Comparison of ENCODE assay signal across 34 cellular contexts in genomic region chr7:148672041-148672440, GRCh38. TPM values are rescaled to one million over a fixed set of nuclear protein-coding genes. Genes with fewer than 3 reads are reported as not detected.
DNase-seq lines count a peak whose midpoint lies in the region; ATAC-seq, FAIRE-seq and TF ChIP-seq lines count a peak whose summit lies in the region.
"Had no signal": no experiment of that assay in that cellular context is flagged by ENCODE, and none has a peak within 500 bp of the region (broad histone marks: within the 10 kb centered on the region; RNA-seq: fewer than 3 reads in every experiment).

No MANE protein-coding gene starts in this region.

- no peak overlapping the region for H3K23ac ChIP-seq in mesenchymal stem cell (ENCODE audit: low read length in 2 of 2)

- H3K36me3 ChIP-seq in mesenchymal stem cell (ENCODE audit: control insufficient read depth in 1 of 2, insufficient read depth in 2 of 2, low read depth in 1 of 2, low read length in 2 of 2) (no peaks in the 10 kb centered on the region), lower lobe of right lung (no peaks in the 10 kb centered on the region), small intestine (ENCODE audit: control insufficient read depth in 2 of 2, insufficient read depth in 2 of 2, low read length in 2 of 2) (no peaks in the 10 kb centered on the region)
- H3K36me3 ChIP-seq: pancreas, thoracic aorta had no signal

- H3K4me2 ChIP-seq in mesenchymal stem cell (ENCODE audit: low read length, poor library complexity, severe bottlenecking): no peak overlapping the region
- H3K4me2 ChIP-seq: A549 had no signal

- no peak for ATAC-seq in activated CD4-positive, alpha-beta T cell treated with anti-CD3 and anti-CD28 coated beads for 36 hours
- peak; percentile 58 for ATAC-seq in activated CD8-positive, alpha-beta T cell treated with anti-CD3 and anti-CD28 coated beads, Interleukin-2, amount 10 ng/mL, durations not matched to agents 7 days and 5 days
- ATAC-seq in lower lobe of right lung: no peak
- ATAC-seq: A549, pancreas had no signal

- no peak overlapping the region for H2BK12ac ChIP-seq in mesenchymal stem cell (ENCODE audit: low read length in 2 of 2)

- H3K4ac ChIP-seq in mesenchymal stem cell (ENCODE audit: low read depth in 1 of 2, low read length in 2 of 2): no peak overlapping the region

- no peak overlapping the region for H3K9ac ChIP-seq in mesenchymal stem cell (ENCODE audit: low read length)

- H3K27ac ChIP-seq in mesenchymal stem cell (ENCODE audit: low read length, poor library complexity, severe bottlenecking) (no peak overlapping the region), lower lobe of right lung (no peak overlapping the region), small intestine (ENCODE audit: low read depth in 1 of 2, low read length in 1 of 2) (no peak overlapping the region)
- H3K27ac ChIP-seq: pancreas, thoracic aorta, VCaP had no signal

- H2BK15ac ChIP-seq in mesenchymal stem cell (ENCODE audit: low read depth, poor library complexity, severe bottlenecking): no peak overlapping the region

- peaks cover 6% of the 10 kb centered on the region for H3K4me1 Mint-ChIP-seq in activated CD4-positive, alpha-beta T cell treated with anti-CD3 and anti-CD28 coated beads, Interleukin-2, amount 10 ng/mL, durations not matched to agents 7 days and 5 days
- H3K4me1 Mint-ChIP-seq in activated CD4-positive, alpha-beta T cell treated with anti-CD3 and anti-CD28 coated beads for 36 hours: peaks cover 3% of the 10 kb centered on the region
- H3K4me1 Mint-ChIP-seq in activated CD8-positive, alpha-beta T cell treated with anti-CD3 and anti-CD28 coated beads, Interleukin-2, amount 10 ng/mL, durations not matched to agents 7 days and 5 days (ENCODE audit: low read depth): peaks cover 21% of the 10 kb centered on the region
- H3K4me1 Mint-ChIP-seq: brain had no signal

- peaks cover 3% of the 10 kb centered on the region for H3K36me3 Mint-ChIP-seq in activated CD4-positive, alpha-beta T cell treated with anti-CD3 and anti-CD28 coated beads, Interleukin-2, amount 10 ng/mL, durations not matched to agents 7 days and 5 days (ENCODE audit: low read depth)
- H3K36me3 Mint-ChIP-seq in activated CD4-positive, alpha-beta T cell treated with anti-CD3 and anti-CD28 coated beads for 36 hours (ENCODE audit: low read depth): no peaks in the 10 kb centered on the region
- H3K36me3 Mint-ChIP-seq in activated CD8-positive, alpha-beta T cell treated with anti-CD3 and anti-CD28 coated beads, Interleukin-2, amount 10 ng/mL, durations not matched to agents 7 days and 5 days (ENCODE audit: low read depth): peaks cover 5% of the 10 kb centered on the region
- H3K36me3 Mint-ChIP-seq: brain had no signal

- FAIRE-seq in small intestine (lab: Jason Lieb, UNC): no peak
- FAIRE-seq: A549, endometrium, pancreas, RCC 7860, urothelium cell line had no signal

- POLR2A ChIA-PET in activated CD4-positive, alpha-beta T cell treated with anti-CD3 and anti-CD28 coated beads, Interleukin-2, amount 10 ng/mL, durations not matched to agents 7 days and 5 days (lab: Charles Lee): no interaction called here
- POLR2A ChIA-PET in activated CD4-positive, alpha-beta T cell treated with anti-CD3 and anti-CD28 coated beads for 36 hours (lab: Charles Lee): no interaction called here
- POLR2A ChIA-PET in activated CD8-positive, alpha-beta T cell treated with anti-CD3 and anti-CD28 coated beads, Interleukin-2, amount 10 ng/mL, durations not matched to agents 7 days and 5 days (lab: Charles Lee): no interaction called here

- H3K4me3 ChIP-seq in mesenchymal stem cell (ENCODE audit: insufficient read depth in 1 of 2, low read depth in 1 of 2, low read length in 2 of 2): no peak overlapping the region
- H3K4me3 ChIP-seq in lower lobe of right lung: no peak overlapping the region
- no peak overlapping the region for H3K4me3 ChIP-seq in small intestine (ENCODE audit: low read depth in 1 of 2, low read length in 2 of 2)
- H3K4me3 ChIP-seq: A549, pancreas, thoracic aorta had no signal

- H3K4me1 ChIP-seq in mesenchymal stem cell (ENCODE audit: control insufficient read depth, insufficient read depth, low read depth, low read length): no peaks in the 10 kb centered on the region
- no peaks in the 10 kb centered on the region for H3K4me1 ChIP-seq in lower lobe of right lung
- no peaks in the 10 kb centered on the region for H3K4me1 ChIP-seq in small intestine (ENCODE audit: control insufficient read depth in 2 of 2, insufficient read depth in 1 of 2, low read depth in 1 of 2, low read length in 1 of 2)
- H3K4me1 ChIP-seq: A549, pancreas had no signal

- H2BK5ac ChIP-seq in mesenchymal stem cell (ENCODE audit: low read depth, low read length, poor library complexity, severe bottlenecking): no peak overlapping the region

- no peak overlapping the region for H3K18ac ChIP-seq in mesenchymal stem cell (ENCODE audit: low read depth in 1 of 2, low read length in 2 of 2)

- TF ChIP-seq CTCF in lower lobe of right lung (IDR thresholded peaks at IDR 0.05): no peak

- CTCF ChIA-PET in activated CD4-positive, alpha-beta T cell treated with anti-CD3 and anti-CD28 coated beads, Interleukin-2, amount 10 ng/mL, durations not matched to agents 7 days and 5 days (lab: Charles Lee): no interaction called here
- CTCF ChIA-PET in activated CD4-positive, alpha-beta T cell treated with anti-CD3 and anti-CD28 coated beads for 36 hours (lab: Charles Lee): no interaction called here
- CTCF ChIA-PET in activated CD8-positive, alpha-beta T cell treated with anti-CD3 and anti-CD28 coated beads, Interleukin-2, amount 10 ng/mL, durations not matched to agents 7 days and 5 days (lab: Charles Lee): no interaction called here

- H3K9me3 Mint-ChIP-seq in activated CD4-positive, alpha-beta T cell treated with anti-CD3 and anti-CD28 coated beads, Interleukin-2, amount 10 ng/mL, durations not matched to agents 7 days and 5 days: peaks cover 19% of the 10 kb centered on the region
- peaks cover 5% of the 10 kb centered on the region for H3K9me3 Mint-ChIP-seq in activated CD4-positive, alpha-beta T cell treated with anti-CD3 and anti-CD28 coated beads for 36 hours (ENCODE audit: low read depth)
- H3K9me3 Mint-ChIP-seq in activated CD8-positive, alpha-beta T cell treated with anti-CD3 and anti-CD28 coated beads, Interleukin-2, amount 10 ng/mL, durations not matched to agents 7 days and 5 days (ENCODE audit: insufficient read depth): peaks cover 18% of the 10 kb centered on the region

- intact Hi-C loops in activated CD4-positive, alpha-beta T cell treated with anti-CD3 and anti-CD28 coated beads for 36 hours (cut with DNase I, micrococcal nuclease): no loop called here
- intact Hi-C loops in lower lobe of right lung (cut with DNase I): no loop called here

- peak overlapping the region; percentile 71 for H2BK120ac ChIP-seq in mesenchymal stem cell (ENCODE audit: low read depth, low read length)

- H3K4me3 Mint-ChIP-seq in activated CD4-positive, alpha-beta T cell treated with anti-CD3 and anti-CD28 coated beads, Interleukin-2, amount 10 ng/mL, durations not matched to agents 7 days and 5 days: no peak overlapping the region
- H3K4me3 Mint-ChIP-seq in activated CD4-positive, alpha-beta T cell treated with anti-CD3 and anti-CD28 coated beads for 36 hours: no peak overlapping the region
- H3K4me3 Mint-ChIP-seq in activated CD8-positive, alpha-beta T cell treated with anti-CD3 and anti-CD28 coated beads, Interleukin-2, amount 10 ng/mL, durations not matched to agents 7 days and 5 days: no peak overlapping the region
- H3K4me3 Mint-ChIP-seq: activated CD4-positive, alpha-beta T cell treated with anti-CD3 and anti-CD28 coated beads, Interleukin-2, amount 10 ng/mL, durations not matched to agents 24 days and 14 days; brain; CD4-positive, CD25-positive, alpha-beta regulatory T cell; nephron progenitor cell; stimulated activated naive CD8-positive, alpha-beta T cell treated with anti-CD3 and anti-CD28 coated beads, Interleukin-15, Interleukin-2, amounts not matched to agents 100 ng/mL and 50 ng/mL, for 24 hours had no signal

- no peak overlapping the region for H3K27ac Mint-ChIP-seq in activated CD4-positive, alpha-beta T cell treated with anti-CD3 and anti-CD28 coated beads, Interleukin-2, amount 10 ng/mL, durations not matched to agents 7 days and 5 days
- no peak overlapping the region for H3K27ac Mint-ChIP-seq in activated CD4-positive, alpha-beta T cell treated with anti-CD3 and anti-CD28 coated beads for 36 hours
- H3K27ac Mint-ChIP-seq in activated CD8-positive, alpha-beta T cell treated with anti-CD3 and anti-CD28 coated beads, Interleukin-2, amount 10 ng/mL, durations not matched to agents 7 days and 5 days: peak overlapping the region; percentile 47
- H3K27ac Mint-ChIP-seq: activated CD4-positive, alpha-beta T cell treated with anti-CD3 and anti-CD28 coated beads, Interleukin-2, amount 10 ng/mL, durations not matched to agents 24 days and 14 days; brain; CD4-positive, CD25-positive, alpha-beta regulatory T cell; nephron progenitor cell; stimulated activated naive CD8-positive, alpha-beta T cell treated with anti-CD3 and anti-CD28 coated beads, Interleukin-15, Interleukin-2, amounts not matched to agents 100 ng/mL and 50 ng/mL, for 24 hours had no signal

- H3K27me3 Mint-ChIP-seq in activated CD4-positive, alpha-beta T cell treated with anti-CD3 and anti-CD28 coated beads, Interleukin-2, amount 10 ng/mL, durations not matched to agents 7 days and 5 days: no peaks in the 10 kb centered on the region
- no peaks in the 10 kb centered on the region for H3K27me3 Mint-ChIP-seq in activated CD4-positive, alpha-beta T cell treated with anti-CD3 and anti-CD28 coated beads for 36 hours
- H3K27me3 Mint-ChIP-seq in activated CD8-positive, alpha-beta T cell treated with anti-CD3 and anti-CD28 coated beads, Interleukin-2, amount 10 ng/mL, durations not matched to agents 7 days and 5 days (ENCODE audit: low read depth): no peaks in the 10 kb centered on the region
- H3K27me3 Mint-ChIP-seq: stimulated activated naive CD8-positive, alpha-beta T cell treated with anti-CD3 and anti-CD28 coated beads, Interleukin-15, Interleukin-2, amounts not matched to agents 100 ng/mL and 50 ng/mL, for 24 hours had no signal

- H2AFZ ChIP-seq in mesenchymal stem cell (ENCODE audit: low read depth, low read length): no peak overlapping the region

- WGBS in mesenchymal stem cell: 75% methylated on average over 2 of the region's 2 CpGs
- WGBS in small intestine, 3 donors: 75 to 88% (median 76%) methylated on average over 2 of the region's 2 CpGs

- H2AK5ac ChIP-seq in mesenchymal stem cell (ENCODE audit: low read length, severe bottlenecking): no peak overlapping the region

- peak overlapping the region; percentile 37 for H4K8ac ChIP-seq in mesenchymal stem cell (ENCODE audit: low read length)

- peak; percentile 8 for DNase-seq in activated CD4-positive, alpha-beta T cell treated with anti-CD3 and anti-CD28 coated beads, Interleukin-2, amount 10 ng/mL, durations not matched to agents 7 days and 5 days
- DNase-seq in activated CD4-positive, alpha-beta T cell treated with anti-CD3 and anti-CD28 coated beads for 36 hours: no peak
- DNase-seq in GDM1 (lab: John Stamatoyannopoulos, UW) (peak; percentile 58), mesenchymal stem cell (no peak), lower lobe of right lung (no peak), small intestine (no peak)
- DNase-seq in activated CD8-positive, alpha-beta T cell treated with anti-CD3 and anti-CD28 coated beads, Interleukin-2, amount 10 ng/mL, durations not matched to agents 7 days and 5 days: peak; percentile 34
- no peak for DNase-seq in activated effector memory CD4-positive, alpha-beta T cell treated with Interleukin-2 at 50 U/mL for 16 hours
- DNase-seq: activated CD4-positive, alpha-beta T cell treated with anti-CD3 and anti-CD28 coated beads, Interleukin-2, amount 10 ng/mL, durations not matched to agents 24 days and 14 days; activated naive CD4-positive, alpha-beta T cell treated with Interleukin-2 at 50 U/mL for 16 hours; activated T-cell treated with anti-CD3 and anti-CD28 coated beads, Interleukin-2, amount 50 U/mL, for 48 hours; amniotic stem cell; Calu3; cerebellar nuclear complex; hippocampal formation; NCI-H146; NCI-H2107; NCI-H446; NCI-H774; nephron progenitor cell; pancreas; retina; SHP77 treated with DMSO at 0.1 percent for 48 hours; stimulated activated CD4-positive, alpha-beta T cell treated with anti-CD3 and anti-CD28 coated beads, Interleukin-1b, Interleukin-23, amount 100 ng/mL, for 48 hours; T-helper 9 cell had no signal

- no peak overlapping the region for H4K91ac ChIP-seq in mesenchymal stem cell (ENCODE audit: low read length)

- no peak overlapping the region for H3K14ac ChIP-seq in mesenchymal stem cell (ENCODE audit: low read length in 2 of 2)

- no peaks in the 10 kb centered on the region for H3K9me3 ChIP-seq in mesenchymal stem cell (ENCODE audit: control insufficient read depth, low read length)
- H3K9me3 ChIP-seq in lower lobe of right lung: no peaks in the 10 kb centered on the region
- no peaks in the 10 kb centered on the region for H3K9me3 ChIP-seq in small intestine (ENCODE audit: control insufficient read depth, low read depth)
- H3K9me3 ChIP-seq: pancreas, thoracic aorta had no signal

- no peaks in the 10 kb centered on the region for H3K27me3 ChIP-seq in mesenchymal stem cell (ENCODE audit: control insufficient read depth in 1 of 2, insufficient read depth in 1 of 2, low read length in 2 of 2)
- H3K27me3 ChIP-seq in lower lobe of right lung (ENCODE audit: low read depth): no peaks in the 10 kb centered on the region
- H3K27me3 ChIP-seq in small intestine (ENCODE audit: control insufficient read depth in 2 of 2, insufficient read depth in 2 of 2, low read length in 2 of 2): peaks cover 0 to 3% of the 10 kb centered on the region in 2 donors
- H3K27me3 ChIP-seq: pancreas had no signal

- no peaks in the 10 kb centered on the region for H3K79me1 ChIP-seq in mesenchymal stem cell (replicated peaks; ENCODE audit: low read length, poor library complexity, severe bottlenecking)

RNA-seq across cellular contexts. Expression of gene CUL1, which starts 26.7 kb away (rescaled TPM):
- total RNA-seq in activated CD4-positive, alpha-beta T cell treated with anti-CD3 and anti-CD28 coated beads, Interleukin-2, amount 10 ng/mL, durations not matched to agents 7 days and 5 days: 10 to 100 TPM; 51.9 to 57.8 TPM
- 10 to 100 TPM; 72.7 to 76.7 TPM for total RNA-seq in activated CD4-positive, alpha-beta T cell treated with anti-CD3 and anti-CD28 coated beads for 36 hours
- total RNA-seq in activated CD8-positive, alpha-beta T cell treated with anti-CD3 and anti-CD28 coated beads, Interleukin-2, amount 10 ng/mL, durations not matched to agents 7 days and 5 days: 10 to 100 TPM; 55.8 to 57.6 TPM
- 30.7 TPM for polyA plus RNA-seq in mesenchymal stem cell (2013, experiment 1 of 2)
- 31.0 TPM for polyA plus RNA-seq in mesenchymal stem cell (2013, experiment 2 of 2)
- total RNA-seq in lower lobe of right lung: 47.5 TPM
- 10 to 100 TPM; 24.2 to 34.3 (median 26.4) TPM for polyA plus RNA-seq in small intestine

Comparison
In these comparisons a context has a peak if more than half of its experiments do, and no peak if none do; other contexts are left out.
1. DNase-seq: peak in activated CD4-positive, alpha-beta T cell treated with anti-CD3 and anti-CD28 coated beads, Interleukin-2, amount 10 ng/mL, durations not matched to agents 7 days and 5 days (single experiment), GDM1 (single experiment) and activated CD8-positive, alpha-beta T cell treated with anti-CD3 and anti-CD28 coated beads, Interleukin-2, amount 10 ng/mL, durations not matched to agents 7 days and 5 days (single experiment); none in activated CD4-positive, alpha-beta T cell treated with anti-CD3 and anti-CD28 coated beads for 36 hours (single experiment), mesenchymal stem cell (single experiment), lower lobe of right lung (single experiment), activated effector memory CD4-positive, alpha-beta T cell treated with Interleukin-2 at 50 U/mL for 16 hours (single experiment) and small intestine (single experiment).